Comparison of ENCODE assay signal across 8 cellular contexts in genomic region chr11:75430692-75431532, GRCh38. TPM values are rescaled to one million over a fixed set of nuclear protein-coding genes. Genes with fewer than 3 reads are reported as not detected.
DNase-seq lines count a peak whose midpoint lies in the region; ATAC-seq, FAIRE-seq and TF ChIP-seq lines count a peak whose summit lies in the region.

No MANE protein-coding gene starts in this region.

- H3K36me3 ChIP-seq in iPS-15b (ENCODE audit: control insufficient read depth, insufficient read depth, low read length), result no peaks in the 10 kb centered on the region
- no peaks in the 10 kb centered on the region for H3K36me3 ChIP-seq in suprapubic skin
- H3K36me3 ChIP-seq in small intestine (ENCODE audit: control insufficient read depth in 2 of 2, insufficient read depth in 2 of 2, low read length in 2 of 2), result no peaks in the 10 kb centered on the region

- H3K27ac Mint-ChIP-seq in activated T-cell treated with anti-CD3 and anti-CD28 coated beads, Interleukin-2, amount 50 U/mL, for 72 hours, result no peak overlapping the region
- no peak overlapping the region for H3K27ac Mint-ChIP-seq in WTC11

- no peak for TF ChIP-seq EP300 in suprapubic skin (IDR thresholded peaks at IDR 0.05)

- DNase-seq in activated T-cell treated with anti-CD3 and anti-CD28 coated beads, Interleukin-2, amount 50 U/mL, for 72 hours, result no peak
- no peak for DNase-seq in activated T-cell treated with anti-CD3 and anti-CD28 coated beads, Interleukin-2, amount 50 U/mL, for 1 hour
- DNase-seq in WTC11 (ENCODE audit: low spot score), result no peak
- no peak for DNase-seq in suprapubic skin (ENCODE audit: low spot score in 2 of 2)
- no peak for DNase-seq in small intestine
- no peak for DNase-seq in pons (ENCODE audit: low spot score)

- H3K4me1 Mint-ChIP-seq in activated T-cell treated with anti-CD3 and anti-CD28 coated beads, Interleukin-2, amount 50 U/mL, for 72 hours (ENCODE audit: low read depth), result peaks cover 21% of the 10 kb centered on the region
- peaks cover 30% of the 10 kb centered on the region for H3K4me1 Mint-ChIP-seq in WTC11

- no peak for FAIRE-seq in small intestine (lab: Jason Lieb, UNC)

- TF ChIP-seq POLR2A in suprapubic skin (IDR thresholded peaks at IDR 0.05), result no peak

- ATAC-seq in activated T-cell treated with anti-CD3 and anti-CD28 coated beads, Interleukin-2, amount 50 U/mL, for 72 hours (replicated peaks in 1 of 2), result peak in 1 of 2 donors; percentile 1
- ATAC-seq in WTC11 (no peak), GM18909 (IDR thresholded peaks at IDR 0.05; ENCODE audit: poor library complexity, unreplicated experiment) (no peak)

- POLR2A ChIA-PET in WTC11 (lab: Charles Lee), result no interaction called here

- H3K9me3 Mint-ChIP-seq in activated T-cell treated with anti-CD3 and anti-CD28 coated beads, Interleukin-2, amount 50 U/mL, for 72 hours, result peaks cover 2% of the 10 kb centered on the region in 2 donors
- H3K9me3 Mint-ChIP-seq in WTC11, result peaks cover 9% of the 10 kb centered on the region

- CTCF ChIA-PET in WTC11 (lab: Charles Lee), result interaction anchor here (1.0 to 4.9 kb wide), 8 partner anchors 20 to 151 kb away, joined by 3 to 24 read pairs (median 4); partner anchors contain the start of gene GDPD5

- H3K4me1 ChIP-seq in iPS-15b (ENCODE audit: control insufficient read depth, insufficient read depth, low read length) (peaks cover 11% of the 10 kb centered on the region), suprapubic skin (peaks cover 41% of the 10 kb centered on the region), small intestine (ENCODE audit: control insufficient read depth in 2 of 2, insufficient read depth in 1 of 2, low read depth in 1 of 2, low read length in 1 of 2) (peaks cover 0 to 3% of the 10 kb centered on the region in 2 donors)

- peaks cover 8 to 10% of the 10 kb centered on the region in 2 donors for H3K36me3 Mint-ChIP-seq in activated T-cell treated with anti-CD3 and anti-CD28 coated beads, Interleukin-2, amount 50 U/mL, for 72 hours (ENCODE audit: insufficient read depth in 2 of 2)
- peaks cover 9% of the 10 kb centered on the region for H3K36me3 Mint-ChIP-seq in WTC11

- H3K27me3 Mint-ChIP-seq in activated T-cell treated with anti-CD3 and anti-CD28 coated beads, Interleukin-2, amount 50 U/mL, for 72 hours (ENCODE audit: low read depth), result peaks cover 50% of the 10 kb centered on the region
- H3K27me3 Mint-ChIP-seq in WTC11 (ENCODE audit: low read depth), result peaks cover 73% of the 10 kb centered on the region

- H3K27ac ChIP-seq in suprapubic skin (no peak overlapping the region), small intestine (ENCODE audit: low read depth in 1 of 2, low read length in 1 of 2) (no peak overlapping the region)

- peak overlapping the region; percentile 42 for H3K4me3 ChIP-seq in iPS-15b (ENCODE audit: low read depth, low read length)
- H3K4me3 ChIP-seq in suprapubic skin, result peak overlapping the region; percentile 46
- H3K4me3 ChIP-seq in small intestine (ENCODE audit: low read depth in 1 of 2, low read length in 2 of 2), result peak overlapping the region in 1 of 2 donors; percentile 38

- H3K9me3 ChIP-seq in iPS-15b (ENCODE audit: control insufficient read depth, insufficient read depth, low read length), result peaks cover 10% of the 10 kb centered on the region
- no peaks in the 10 kb centered on the region for H3K9me3 ChIP-seq in suprapubic skin
- H3K9me3 ChIP-seq in small intestine (ENCODE audit: control insufficient read depth, low read depth), result no peaks in the 10 kb centered on the region

- H3K27me3 ChIP-seq in iPS-15b (ENCODE audit: control insufficient read depth, insufficient read depth, low read length) (peaks cover 75% of the 10 kb centered on the region), suprapubic skin (peaks cover 36% of the 10 kb centered on the region), small intestine (ENCODE audit: control insufficient read depth in 2 of 2, insufficient read depth in 2 of 2, low read length in 2 of 2) (peaks cover 0 to 15% of the 10 kb centered on the region in 2 donors)

- 31% methylated on average over 26 of the region's 33 CpGs for WGBS in suprapubic skin
- WGBS in small intestine, 3 donors, result 25 to 29% (median 29%) methylated on average over 33 of the region's 33 CpGs

- H3K4me3 Mint-ChIP-seq in activated T-cell treated with anti-CD3 and anti-CD28 coated beads, Interleukin-2, amount 50 U/mL, for 72 hours, result peak overlapping the region; percentile 76 to 90
- peak overlapping the region; percentile 72 for H3K4me3 Mint-ChIP-seq in WTC11

- peak overlapping the region; percentile 4 for H3K9ac ChIP-seq in iPS-15b (ENCODE audit: low read depth, low read length)

- TF ChIP-seq CTCF in WTC11 (IDR thresholded peaks at IDR 0.05) (no peak), suprapubic skin (IDR thresholded peaks at IDR 0.05) (no peak)

TF ChIP-seq in WTC11, 78 proteins besides CTCF, POLR2A, EP300 and RAD21:
- TF ChIP-seq, protein P1, sequence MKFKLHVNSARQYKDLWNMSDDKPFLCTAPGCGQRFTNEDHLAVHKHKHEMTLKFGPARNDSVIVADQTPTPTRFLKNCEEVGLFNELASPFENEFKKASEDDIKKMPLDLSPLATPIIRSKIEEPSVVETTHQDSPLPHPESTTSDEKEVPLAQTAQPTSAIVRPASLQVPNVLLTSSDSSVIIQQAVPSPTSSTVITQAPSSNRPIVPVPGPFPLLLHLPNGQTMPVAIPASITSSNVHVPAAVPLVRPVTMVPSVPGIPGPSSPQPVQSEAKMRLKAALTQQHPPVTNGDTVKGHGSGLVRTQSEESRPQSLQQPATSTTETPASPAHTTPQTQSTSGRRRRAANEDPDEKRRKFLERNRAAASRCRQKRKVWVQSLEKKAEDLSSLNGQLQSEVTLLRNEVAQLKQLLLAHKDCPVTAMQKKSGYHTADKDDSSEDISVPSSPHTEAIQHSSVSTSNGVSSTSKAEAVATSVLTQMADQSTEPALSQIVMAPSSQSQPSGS (CRISPR knock-in tag; IDR thresholded peaks at IDR 0.05; ENCODE audit: borderline replicate concordance, low read depth), result no peak
- TF ChIP-seq ZBTB21 (CRISPR knock-in tag; IDR thresholded peaks at IDR 0.05; ENCODE audit: borderline replicate concordance) (no peak), ZNF416 (CRISPR knock-in tag; IDR thresholded peaks at IDR 0.05) (no peak), EMX1 (CRISPR knock-in tag; IDR thresholded peaks at IDR 0.05) (no peak)
TF ChIP-seq in WTC11: peak in this region for 0.

RNA-seq across cellular contexts. Expression of gene KLHL35, which starts 2.1 kb away (rescaled TPM):
- 1 to 10 TPM in 1 of 2 donors, under 1 TPM in 1; 0.93 to 1.2 TPM for total RNA-seq in activated T-cell treated with anti-CD3 and anti-CD28 coated beads, Interleukin-2, amount 50 U/mL, for 72 hours
- 0.22 to 0.60 TPM (median 0.39 TPM) in 3 replicates for total RNA-seq in WTC11 (2021)
- 1 to 10 TPM in 3 of 4 donors, under 1 TPM in 1; 0.97 to 5.1 (median 2.1) TPM for total RNA-seq in suprapubic skin
- under 1 TPM in 1 of 3 donors, not detected in 2; 0.81 TPM for polyA plus RNA-seq in small intestine

RNA-seq across cellular contexts. Expression of gene RPS3, which starts 31.6 kb away (rescaled TPM):
- 1,000 to 10,000 TPM; 5,116 to 5,192 TPM for total RNA-seq in activated T-cell treated with anti-CD3 and anti-CD28 coated beads, Interleukin-2, amount 50 U/mL, for 72 hours
- 3,967 to 4,516 TPM (median 4,446 TPM) in 3 replicates for total RNA-seq in WTC11 (2021)
- 1,000 to 10,000 TPM in 3 of 4 donors, 100 to 1,000 TPM in 1; 851 to 2,162 (median 1,899) TPM for total RNA-seq in suprapubic skin
- 1,000 to 10,000 TPM; 1,492 to 4,274 (median 2,891) TPM for polyA plus RNA-seq in small intestine
